Comparison of ENCODE assay signal across 11 cellular contexts in genomic region chr1:234781241-234782056, GRCh38.
DNase-seq lines count a peak whose midpoint lies in the region; ATAC-seq and TF ChIP-seq lines count a peak whose summit lies in the region.
"Had no signal": no experiment of that assay in that cellular context is flagged by ENCODE, and none has a peak within 500 bp of the region (broad histone marks: within the 10 kb centered on the region; RNA-seq: fewer than 3 reads in every experiment).

No MANE protein-coding gene starts in this region.

- H3K18ac ChIP-seq in mesenchymal stem cell (ENCODE audit: low read depth in 1 of 2, low read length in 2 of 2), result no peak overlapping the region

- no peak overlapping the region for H3K9ac ChIP-seq in mesenchymal stem cell (ENCODE audit: low read length)

- no peaks in the 10 kb centered on the region for H3K9me3 ChIP-seq in mesenchymal stem cell (ENCODE audit: control insufficient read depth, low read length)
- H3K9me3 ChIP-seq: SJSA1 had no signal

- no peak overlapping the region for H2BK12ac ChIP-seq in mesenchymal stem cell (ENCODE audit: low read length in 2 of 2)

- ATAC-seq in activated T-cell treated with anti-CD3 and anti-CD28 coated beads, Interleukin-2, amount 50 U/mL, for 72 hours (replicated peaks in 1 of 2), result peak; percentile 70 to 85
- ATAC-seq in HG03108 (IDR thresholded peaks at IDR 0.05; ENCODE audit: unreplicated experiment), result no peak

- peak; percentile 29; the same call in 1 of the 2 replicates for TF ChIP-seq CTCF in 22Rv1 (IDR thresholded peaks at IDR 0.05)

- DNase-seq in H4 (ENCODE audit: low spot score) (peak; percentile 27), mesenchymal stem cell (peak; percentile 8), NCI-H1436 (lab: John Stamatoyannopoulos, UW) (no peak), NCI-H1417 treated with DMSO at 0.1 percent for 48 hours (lab: John Stamatoyannopoulos, UW) (no peak), NCI-H1694 (lab: John Stamatoyannopoulos, UW) (no peak)
- peak in 1 of 2 donors; percentile 44 for DNase-seq in activated T-cell treated with anti-CD3 and anti-CD28 coated beads, Interleukin-2, amount 50 U/mL, for 72 hours
- DNase-seq: NCI-H1436 treated with DMSO at 0.1 percent for 48 hours had no signal

- H3K27ac ChIP-seq in 22Rv1 (no peak overlapping the region), mesenchymal stem cell (ENCODE audit: low read length, poor library complexity, severe bottlenecking) (no peak overlapping the region)
- H3K27ac ChIP-seq: SJSA1 had no signal

- H3K4ac ChIP-seq in mesenchymal stem cell (ENCODE audit: low read depth in 1 of 2, low read length in 2 of 2), result no peak overlapping the region

- no peak overlapping the region for H4K91ac ChIP-seq in mesenchymal stem cell (ENCODE audit: low read length)

- no peak overlapping the region for H3K4me2 ChIP-seq in mesenchymal stem cell (ENCODE audit: low read length, poor library complexity, severe bottlenecking)

- no peaks in the 10 kb centered on the region for H3K36me3 Mint-ChIP-seq in activated T-cell treated with anti-CD3 and anti-CD28 coated beads, Interleukin-2, amount 50 U/mL, for 72 hours (ENCODE audit: insufficient read depth in 2 of 2)
- H3K36me3 Mint-ChIP-seq: natural killer cell treated with Interleukin-12 subunit alpha and Interleukin-12 subunit beta and Interleukin-15 and Interleukin-18, amount 100 ng/mL, for 72 hours had no signal

- no peak overlapping the region for H3K23ac ChIP-seq in mesenchymal stem cell (ENCODE audit: low read length in 2 of 2)

- no peak overlapping the region for H2BK5ac ChIP-seq in mesenchymal stem cell (ENCODE audit: low read depth, low read length, poor library complexity, severe bottlenecking)

- no peak overlapping the region for H2BK15ac ChIP-seq in mesenchymal stem cell (ENCODE audit: low read depth, poor library complexity, severe bottlenecking)

- H2BK120ac ChIP-seq in mesenchymal stem cell (ENCODE audit: low read depth, low read length), result no peak overlapping the region

- no peak overlapping the region for H2AK5ac ChIP-seq in mesenchymal stem cell (ENCODE audit: low read length, severe bottlenecking)

- no peak overlapping the region for H2AFZ ChIP-seq in mesenchymal stem cell (ENCODE audit: low read depth, low read length)

- no peaks in the 10 kb centered on the region for H3K79me1 ChIP-seq in mesenchymal stem cell (replicated peaks; ENCODE audit: low read length, poor library complexity, severe bottlenecking)

- no peak overlapping the region for H3K27ac Mint-ChIP-seq in activated T-cell treated with anti-CD3 and anti-CD28 coated beads, Interleukin-2, amount 50 U/mL, for 72 hours
- H3K27ac Mint-ChIP-seq: natural killer cell treated with Interleukin-12 subunit alpha and Interleukin-12 subunit beta and Interleukin-15 and Interleukin-18, amount 100 ng/mL, for 72 hours had no signal

- H4K8ac ChIP-seq in mesenchymal stem cell (ENCODE audit: low read length), result no peak overlapping the region

- no peaks in the 10 kb centered on the region for H3K36me3 ChIP-seq in mesenchymal stem cell (ENCODE audit: control insufficient read depth in 1 of 2, insufficient read depth in 2 of 2, low read depth in 1 of 2, low read length in 2 of 2)
- H3K36me3 ChIP-seq: SJSA1 had no signal

- H3K14ac ChIP-seq in mesenchymal stem cell (ENCODE audit: low read length in 2 of 2), result no peak overlapping the region

- H3K27me3 Mint-ChIP-seq in activated T-cell treated with anti-CD3 and anti-CD28 coated beads, Interleukin-2, amount 50 U/mL, for 72 hours (ENCODE audit: low read depth), result no peaks in the 10 kb centered on the region
- H3K27me3 Mint-ChIP-seq: natural killer cell treated with Interleukin-12 subunit alpha and Interleukin-12 subunit beta and Interleukin-15 and Interleukin-18, amount 100 ng/mL, for 72 hours had no signal

- H3K27me3 ChIP-seq in mesenchymal stem cell (ENCODE audit: control insufficient read depth in 1 of 2, insufficient read depth in 1 of 2, low read length in 2 of 2), result peaks cover 63 to 66% of the 10 kb centered on the region in 2 experiments
- H3K27me3 ChIP-seq: SJSA1 had no signal

- no peak overlapping the region for H3K4me3 ChIP-seq in mesenchymal stem cell (ENCODE audit: insufficient read depth in 1 of 2, low read depth in 1 of 2, low read length in 2 of 2)
- H3K4me3 ChIP-seq: SJSA1 had no signal

- no peak overlapping the region for H3K4me3 Mint-ChIP-seq in activated T-cell treated with anti-CD3 and anti-CD28 coated beads, Interleukin-2, amount 50 U/mL, for 72 hours
- H3K4me3 Mint-ChIP-seq: natural killer cell treated with Interleukin-12 subunit alpha and Interleukin-12 subunit beta and Interleukin-15 and Interleukin-18, amount 100 ng/mL, for 72 hours had no signal

- no peaks in the 10 kb centered on the region for H3K9me3 Mint-ChIP-seq in activated T-cell treated with anti-CD3 and anti-CD28 coated beads, Interleukin-2, amount 50 U/mL, for 72 hours
- H3K9me3 Mint-ChIP-seq: natural killer cell treated with Interleukin-12 subunit alpha and Interleukin-12 subunit beta and Interleukin-15 and Interleukin-18, amount 100 ng/mL, for 72 hours had no signal

- H3K4me1 ChIP-seq in mesenchymal stem cell (ENCODE audit: control insufficient read depth, insufficient read depth, low read depth, low read length), result peaks cover 2% of the 10 kb centered on the region

- 86% methylated on average over 8 of the region's 8 CpGs for WGBS in mesenchymal stem cell

- no peaks in the 10 kb centered on the region for H3K4me1 Mint-ChIP-seq in activated T-cell treated with anti-CD3 and anti-CD28 coated beads, Interleukin-2, amount 50 U/mL, for 72 hours (ENCODE audit: low read depth)

Comparison
In these comparisons a context has a peak if more than half of its experiments do, and no peak if none do; other contexts are left out.
1. DNase-seq: peak in H4 (single experiment) and mesenchymal stem cell (single experiment); none in NCI-H1436 (single experiment), NCI-H1417 treated with DMSO at 0.1 percent for 48 hours (single experiment) and NCI-H1694 (single experiment).